In genomic region chrX:38816158-38816557, GRCh38 we compare ENCODE assay signal across 13 cellular contexts. TPM values are rescaled to one million over a fixed set of nuclear protein-coding genes. Genes with fewer than 3 reads are reported as not detected.
A peak's percentile ranks its signal among the peaks of the same experiment; 100 is the strongest.
DNase-seq lines count a peak whose midpoint lies in the region; ATAC-seq and TF ChIP-seq lines count a peak whose summit lies in the region.
"Had no signal": no experiment of that assay in that cellular context is flagged by ENCODE, and none has a peak within 500 bp of the region (broad histone marks: within the 10 kb centered on the region; RNA-seq: fewer than 3 reads in every experiment).

No MANE protein-coding gene starts in this region.

- no peaks in the 10 kb centered on the region for H3K36me3 Mint-ChIP-seq in activated T-helper 17 cell treated with anti-CD3 and anti-CD28 coated beads, Interleukin-2, amount 50 U/mL, for 72 hours (ENCODE audit: low read depth)
- H3K36me3 Mint-ChIP-seq: mesothelial cell of epicardium had no signal

- H3K27me3 Mint-ChIP-seq in activated T-helper 17 cell treated with anti-CD3 and anti-CD28 coated beads, Interleukin-2, amount 50 U/mL, for 72 hours = no peaks in the 10 kb centered on the region

- peaks cover 0 to 11% (median 7%) of the 10 kb centered on the region in 11 experiments; a peak in 9 of 22 replicates for H3K9me3 ChIP-seq in BLaER1 treated with 17β-estradiol and CSF1 and Interleukin-3, amounts not matched to agents 10 nM and 100 nM (replicated peaks in 1 of 11)

- TF ChIP-seq CTCF in foreskin keratinocyte (conservative IDR thresholded peaks at IDR 0.05) = no peak

- peak; percentile 5 for DNase-seq in HCEC 1CT
- peak; percentile 27 for DNase-seq in medulla oblongata (ENCODE audit: extremely low spot score)
- DNase-seq in foreskin keratinocyte = no peak
- no peak for DNase-seq in DMS53 (lab: John Stamatoyannopoulos, UW)
- DNase-seq: H7, heart right ventricle, KG1 had no signal

- H3K4me2 ChIP-seq in BLaER1 treated with 17β-estradiol and CSF1 and Interleukin-3, amounts not matched to agents 10 nM and 100 nM = peak overlapping the region in 10 of 11 experiments; percentile 52 to 75 (median 64); a peak in 9 of 22 replicates

- peak; percentile 44 for ATAC-seq in activated T-helper 17 cell treated with anti-CD3 and anti-CD28 coated beads, Interleukin-2, amount 50 U/mL, for 72 hours (replicated peaks)
- ATAC-seq in foreskin keratinocyte = no peak
- ATAC-seq in HG02678 (IDR thresholded peaks at IDR 0.05; ENCODE audit: unreplicated experiment) = no peak
- ATAC-seq in GM18498 (IDR thresholded peaks at IDR 0.05; ENCODE audit: unreplicated experiment) = no peak
- ATAC-seq: Panc1 had no signal

- peak overlapping the region in 8 of 11 experiments; percentile 46 to 71 (median 61); a peak in 13 of 22 replicates for H3K27ac ChIP-seq in BLaER1 treated with 17β-estradiol and CSF1 and Interleukin-3, amounts not matched to agents 10 nM and 100 nM
- no peak overlapping the region for H3K27ac ChIP-seq in foreskin keratinocyte

- H4K20me1 ChIP-seq in BLaER1 treated with 17β-estradiol and CSF1 and Interleukin-3, amounts not matched to agents 10 nM and 100 nM = no peaks in the 10 kb centered on the region

- peaks cover 25 to 37% (median 30%) of the 10 kb centered on the region in 10 experiments for H3K4me1 ChIP-seq in BLaER1 treated with 17β-estradiol and CSF1 and Interleukin-3, amounts not matched to agents 10 nM and 100 nM
- H3K4me1 ChIP-seq in foreskin keratinocyte = peaks cover 11% of the 10 kb centered on the region

- H3K9me3 Mint-ChIP-seq in activated T-helper 17 cell treated with anti-CD3 and anti-CD28 coated beads, Interleukin-2, amount 50 U/mL, for 72 hours = no peaks in the 10 kb centered on the region

- no peaks in the 10 kb centered on the region for H3K36me3 ChIP-seq in BLaER1 treated with 17β-estradiol and CSF1 and Interleukin-3, amounts not matched to agents 10 nM and 100 nM
- H3K36me3 ChIP-seq: heart right ventricle had no signal

- no peak overlapping the region for H3K27ac Mint-ChIP-seq in activated T-helper 17 cell treated with anti-CD3 and anti-CD28 coated beads, Interleukin-2, amount 50 U/mL, for 72 hours
- H3K27ac Mint-ChIP-seq: mesothelial cell of epicardium had no signal

- no peaks in the 10 kb centered on the region for H3K27me3 ChIP-seq in BLaER1 treated with 17β-estradiol and CSF1 and Interleukin-3, amounts not matched to agents 10 nM and 100 nM
- no peaks in the 10 kb centered on the region for H3K27me3 ChIP-seq in foreskin keratinocyte
- H3K27me3 ChIP-seq: heart right ventricle had no signal

- peaks cover 9% of the 10 kb centered on the region for H3K4me1 Mint-ChIP-seq in activated T-helper 17 cell treated with anti-CD3 and anti-CD28 coated beads, Interleukin-2, amount 50 U/mL, for 72 hours

- H3K9ac ChIP-seq in BLaER1 treated with 17β-estradiol and CSF1 and Interleukin-3, amounts not matched to agents 10 nM and 100 nM = no peak overlapping the region

- no peak overlapping the region for H3K4me3 Mint-ChIP-seq in activated T-helper 17 cell treated with anti-CD3 and anti-CD28 coated beads, Interleukin-2, amount 50 U/mL, for 72 hours
- H3K4me3 Mint-ChIP-seq: mesothelial cell of epicardium had no signal

- H3K4me3 ChIP-seq in BLaER1 treated with 17β-estradiol and CSF1 and Interleukin-3, amounts not matched to agents 10 nM and 100 nM = no peak overlapping the region
- H3K4me3 ChIP-seq: heart right ventricle had no signal

RNA-seq across cellular contexts. Expression of gene MID1IP1, which starts 14.9 kb away (rescaled TPM):
- 10 to 100 TPM; 37.9 to 54.0 TPM for total RNA-seq in activated T-helper 17 cell treated with anti-CD3 and anti-CD28 coated beads, Interleukin-2, amount 50 U/mL, for 72 hours
- 52.4 and 54.7 TPM in 2 replicates for total RNA-seq in foreskin keratinocyte
- 40.0 and 40.7 TPM in 2 replicates for polyA plus RNA-seq in foreskin keratinocyte

Comparison
In these comparisons a context has a peak if more than half of its experiments do, and no peak if none do; other contexts are left out.
1. DNase-seq: peak in HCEC 1CT (single experiment) and medulla oblongata (single experiment); none in foreskin keratinocyte (0 of 2) and DMS53 (single experiment).